In genomic region chr19:38647966-38648788, GRCh38 we compare ENCODE assay signal across 8 cellular contexts.
DNase-seq lines count a peak whose midpoint lies in the region; ATAC-seq lines count a peak whose summit lies in the region.

No MANE protein-coding gene starts in this region.

- DNase-seq in NCI-H2171 treated with DMSO at 0.1 percent for 48 hours (lab: John Stamatoyannopoulos, UW) (peak; percentile 42), NCI-H2171 (lab: John Stamatoyannopoulos, UW) (no peak), NCI-H2107 treated with DMSO at 0.1 percent for 48 hours (lab: John Stamatoyannopoulos, UW; ENCODE audit: unreplicated experiment) (no peak), KBM-7 (no peak)
- peak; percentile 32 to 33 for DNase-seq in activated T-cell treated with anti-CD3 and anti-CD28 coated beads, Interleukin-2, amount 50 U/mL, for 48 hours
- DNase-seq in stimulated activated naive CD8-positive, alpha-beta T cell treated with anti-CD3 and anti-CD28 coated beads, Interleukin-15, Interleukin-2, amounts not matched to agents 100 U/mL and 50 U/mL, for 24 hours, result peak; percentile 28

- in situ Hi-C loops in KBM-7 (cut with MboI; ENCODE audit: low pct_unique_long_range_greater_than_20kb, low sequenced_read_pairs), result no loop called here

- no peak for ATAC-seq in stimulated activated naive CD8-positive, alpha-beta T cell treated with anti-CD3 and anti-CD28 coated beads, Interleukin-15, Interleukin-2, amounts not matched to agents 100 U/mL and 50 U/mL, for 24 hours
- ATAC-seq in HG03469 (IDR thresholded peaks at IDR 0.05; ENCODE audit: unreplicated experiment), result no peak

- peak overlapping the region; percentile 91 for H3K4me3 ChIP-seq in iPS-11a (ENCODE audit: low read depth, low read length)

Comparison
In these comparisons a context has a peak if more than half of its experiments do, and no peak if none do; other contexts are left out.
1. DNase-seq: peak in NCI-H2171 treated with DMSO at 0.1 percent for 48 hours (single experiment), activated T-cell treated with anti-CD3 and anti-CD28 coated beads, Interleukin-2, amount 50 U/mL, for 48 hours (2 of 2) and stimulated activated naive CD8-positive, alpha-beta T cell treated with anti-CD3 and anti-CD28 coated beads, Interleukin-15, Interleukin-2, amounts not matched to agents 100 U/mL and 50 U/mL, for 24 hours (single experiment); none in NCI-H2171 (single experiment), NCI-H2107 treated with DMSO at 0.1 percent for 48 hours (single experiment) and KBM-7 (single experiment).